16 cellular contexts compared by ENCODE assay signal in genomic region chr16:10980811-10981210, GRCh38. TPM values are rescaled to one million over a fixed set of nuclear protein-coding genes. Genes with fewer than 3 reads are reported as not detected.
DNase-seq lines count a peak whose midpoint lies in the region; FAIRE-seq and TF ChIP-seq lines count a peak whose summit lies in the region.
"Had no signal": no experiment of that assay in that cellular context is flagged by ENCODE, and none has a peak within 500 bp of the region (broad histone marks: within the 10 kb centered on the region; RNA-seq: fewer than 3 reads in every experiment).

No MANE protein-coding gene starts in this region.

- H3K4me1 ChIP-seq in OCI-LY3 (ENCODE audit: low read length), result peaks cover 68% of the 10 kb centered on the region
- H3K4me1 ChIP-seq in H1 (replicated peaks in 1 of 4; ENCODE audit: control insufficient read depth in 3 of 4, insufficient read depth in 4 of 4, low read length in 3 of 4), result 0 out of 7 replicates have a peak, but pooled peaks cover 0 to 2% (median 0%) of the 10 kb centered on the region in 4 experiments
- H3K4me1 ChIP-seq in skeletal muscle tissue (ENCODE audit: control insufficient read depth in 3 of 3, insufficient read depth in 3 of 3, low read length in 3 of 3), result peaks cover 6 to 18% (median 9%) of the 10 kb centered on the region in 3 donors

- POLR2A ChIA-PET in H1 (lab: Charles Lee; ENCODE audit: partially characterized antibody), result interaction anchor here (0.8 to 1.1 kb wide), 2 partner anchors 26 to 275 kb away, joined by 3 read pairs; no protein-coding TSS in a partner anchor

- no peak overlapping the region for H3K23ac ChIP-seq in H1 (ENCODE audit: insufficient read length)

- H2BK12ac ChIP-seq in H1 (ENCODE audit: low read depth, low read length), result no peak overlapping the region

- H3K23me2 ChIP-seq in H1 (ENCODE audit: low read depth, low read length), result no peaks in the 10 kb centered on the region

- H3K36me3 ChIP-seq in OCI-LY3 (replicated peaks; ENCODE audit: low read depth, low read length) (peaks cover 20% of the 10 kb centered on the region), H1 (ENCODE audit: control insufficient read depth in 2 of 4, insufficient read depth in 4 of 4, low read length in 3 of 4) (no peaks in the 10 kb centered on the region; a peak in 1 of 8 replicates), skeletal muscle tissue (ENCODE audit: control insufficient read depth in 3 of 3, insufficient read depth in 3 of 3, low read length in 3 of 3) (peaks cover 7 to 30% (median 16%) of the 10 kb centered on the region in 3 donors)
- H3K36me3 ChIP-seq: neural progenitor cell had no signal

- CTCF ChIA-PET in H1 (lab: Charles Lee; ENCODE audit: partially characterized antibody), result interaction anchor here (0.6 to 2.2 kb wide), 16 partner anchors 9 to 709 kb away, joined by 3 to 14 read pairs (median 4); partner anchors contain the start of gene SOCS1

- no peak overlapping the region for H3K56ac ChIP-seq in H1 (replicated peaks; ENCODE audit: insufficient read length, low read depth, low read length)

- no peaks in the 10 kb centered on the region for H3K79me1 ChIP-seq in H1 (ENCODE audit: low read depth, low read length)

- H4K8ac ChIP-seq in H1 (ENCODE audit: extremely low read depth, insufficient read depth, low read length), result no peak overlapping the region

- H3K14ac ChIP-seq in H1 (ENCODE audit: insufficient read length), result no peak overlapping the region

- no peak overlapping the region for H2BK120ac ChIP-seq in H1 (replicated peaks; ENCODE audit: low read depth, low read length)

- no peak overlapping the region for H4K91ac ChIP-seq in H1 (replicated peaks; ENCODE audit: insufficient read length, low read length)

- TF ChIP-seq CTCF in C4-2B (conservative IDR thresholded peaks at IDR 0.05) (no peak), OCI-LY3 (IDR thresholded peaks at IDR 0.05; ENCODE audit: low read depth, low read length) (no peak), H1 (IDR thresholded peaks at IDR 0.05; ENCODE audit: control extremely low read depth in 1 of 3, insufficient read depth in 1 of 3, low read depth in 1 of 3, low read length in 3 of 3) (no peak)

- H3K27me3 ChIP-seq in OCI-LY3 (ENCODE audit: low read depth, low read length) (no peaks in the 10 kb centered on the region), H1 (replicated peaks in 1 of 4; ENCODE audit: control insufficient read depth in 3 of 4, extremely low read depth in 1 of 4, insufficient read depth in 3 of 4, low read length in 3 of 4) (no peaks in the 10 kb centered on the region), skeletal muscle tissue (ENCODE audit: control insufficient read depth in 3 of 3, insufficient read depth in 3 of 3, low read length in 3 of 3) (no peaks in the 10 kb centered on the region)
- H3K27me3 ChIP-seq: heart right ventricle, neural progenitor cell had no signal

- WGBS in H1 (ENCODE audit: extremely low coverage in 1 of 2, insufficient coverage in 1 of 2, insufficient read length in 1 of 2, insufficient replicate concordance in 2 of 2, low coverage in 1 of 2, low lambda C conversion rate in 2 of 2, missing lambda C conversion rate in 1 of 2), 2 experiments, result 84% methylated on average over 3 of the region's 3 CpGs; no CpG with 5 or more reads in 1 of the 2 experiments

- H2AFZ ChIP-seq in OCI-LY3 (ENCODE audit: low read depth, low read length) (no peak overlapping the region), H1 (ENCODE audit: low read length) (no peak overlapping the region)
- H2AFZ ChIP-seq: neural progenitor cell had no signal

- TF ChIP-seq RAD21 in H1 (IDR thresholded peaks at IDR 0.05 in 1 of 2, conservative IDR thresholded peaks at IDR 0.05 in 1 of 2; ENCODE audit: low read depth in 2 of 2, low read length in 2 of 2), result no peak

- no peak overlapping the region for H3K4ac ChIP-seq in H1 (replicated peaks; ENCODE audit: insufficient read length, low read depth, low read length)

- H2AK5ac ChIP-seq in H1 (ENCODE audit: low read depth, low read length), result no peak overlapping the region

- 0 out of 2 replicates have a peak overlapping the region, but pooled peaks have one; percentile 37 for H2BK5ac ChIP-seq in H1 (ENCODE audit: low read depth, low read length)

- H3K27ac ChIP-seq in C4-2B (peak overlapping the region; percentile 71), OCI-LY3 (ENCODE audit: low read length) (peak overlapping the region; percentile 92), H1 (ENCODE audit: low read depth, low read length) (no peak overlapping the region), skeletal muscle tissue (ENCODE audit: low read depth, low read length) (peak overlapping the region; percentile 64)
- H3K27ac ChIP-seq: neural progenitor cell had no signal

- no peak for DNase-seq in H1 (ENCODE audit: low read depth in 1 of 2, low spot score in 2 of 2)
- no peak for DNase-seq in HCEC 1CT
- DNase-seq in effector CD8-positive, alpha-beta T cell (lab: John Stamatoyannopoulos, UW), result no peak
- DNase-seq in DMS53 treated with DMSO at 0.1 percent for 48 hours (lab: John Stamatoyannopoulos, UW; ENCODE audit: unreplicated experiment), result no peak
- DNase-seq: effector CD4-positive, alpha-beta T cell; mesenchymal stem cell; NCI-H2029; NCI-H510A; SHP77 treated with DMSO at 0.1 percent for 48 hours; stimulated activated CD4-positive, alpha-beta T cell treated with anti-CD3 and anti-CD28 coated beads, Interleukin-15, amount 100 ng/mL, for 24 hours; stimulated activated naive CD8-positive, alpha-beta T cell treated with anti-CD3 and anti-CD28 coated beads, Interleukin-15, Interleukin-2, amounts not matched to agents 100 U/mL and 50 U/mL, for 24 hours had no signal

- no peak overlapping the region for H4K5ac ChIP-seq in H1 (ENCODE audit: insufficient read length, low read depth, low read length)

- H4K20me1 ChIP-seq in OCI-LY3 (ENCODE audit: insufficient read depth, low read length) (no peaks in the 10 kb centered on the region), H1 (replicated peaks in 1 of 2; ENCODE audit: control insufficient read depth in 1 of 2, insufficient read depth in 2 of 2, low read length in 2 of 2) (peaks cover 0 to 3% of the 10 kb centered on the region in 2 experiments)

- H3K18ac ChIP-seq in H1 (ENCODE audit: extremely low read depth, low read length), result no peak overlapping the region

- H2BK20ac ChIP-seq in H1 (ENCODE audit: low read length), result no peak overlapping the region

- peak overlapping the region; percentile 84 for H3K4me2 ChIP-seq in OCI-LY3 (ENCODE audit: low read length)
- H3K4me2 ChIP-seq in H1 (ENCODE audit: insufficient read depth in 1 of 2, low read depth in 2 of 2, low read length in 2 of 2), result no peak overlapping the region
- H3K4me2 ChIP-seq: neural progenitor cell had no signal

- H2BK15ac ChIP-seq in H1 (ENCODE audit: low read length), result no peak overlapping the region

- no peak for TF ChIP-seq POLR2A in H1 (IDR thresholded peaks at IDR 0.05; ENCODE audit: control extremely low read depth in 1 of 2, low read depth in 2 of 2, low read length in 2 of 2)

- H3K79me2 ChIP-seq in OCI-LY3 (ENCODE audit: low read length) (no peaks in the 10 kb centered on the region), H1 (ENCODE audit: control insufficient read depth in 1 of 2, insufficient read depth in 2 of 2, low read length in 2 of 2) (no peaks in the 10 kb centered on the region)

- TF ChIP-seq EP300 in H1 (IDR thresholded peaks at IDR 0.05; ENCODE audit: borderline replicate concordance in 1 of 2, low read depth in 2 of 2, low read length in 2 of 2), result no peak

- H3K9me3 ChIP-seq in OCI-LY3 (ENCODE audit: insufficient read depth, low read length), result no peaks in the 10 kb centered on the region
- H3K9me3 ChIP-seq in H1 (ENCODE audit: insufficient read depth in 2 of 2, low read depth in 1 of 2, low read length in 1 of 2), result no peaks in the 10 kb centered on the region
- no peaks in the 10 kb centered on the region for H3K9me3 ChIP-seq in skeletal muscle tissue (ENCODE audit: control insufficient read depth in 3 of 3, low read length in 3 of 3)
- H3K9me3 ChIP-seq: heart right ventricle had no signal

- FAIRE-seq in H1 (lab: Jason Lieb, UNC), result no peak

- H3K4me3 ChIP-seq in OCI-LY3 (ENCODE audit: low read length) (peak overlapping the region; percentile 33), H1 (ENCODE audit: extremely low read depth in 1 of 4, insufficient read depth in 2 of 4, low read depth in 3 of 4, low read length in 4 of 4) (no peak overlapping the region), skeletal muscle tissue (ENCODE audit: low read length in 3 of 3) (no peak overlapping the region)
- H3K4me3 ChIP-seq: heart right ventricle, neural progenitor cell had no signal

- H3K9ac ChIP-seq in OCI-LY3 (ENCODE audit: low read length) (peak overlapping the region; percentile 70), H1 (replicated peaks in 1 of 4; ENCODE audit: extremely low read depth in 1 of 4, low read depth in 3 of 4, low read length in 3 of 4) (no peak overlapping the region), skeletal muscle tissue (ENCODE audit: low read depth in 1 of 3, low read length in 3 of 3) (no peak overlapping the region)
- H3K9ac ChIP-seq: neural progenitor cell had no signal

TF ChIP-seq in H1, 55 proteins besides CTCF, POLR2A, EP300 and RAD21 (continues in another document):
- TF ChIP-seq ZNF274 (IDR thresholded peaks at IDR 0.05; ENCODE audit: borderline replicate concordance, extremely low read depth, low read length) (no peak), RFX5 (IDR thresholded peaks at IDR 0.05; ENCODE audit: borderline replicate concordance, low read depth, low read length) (no peak), SRF (IDR thresholded peaks at IDR 0.05; ENCODE audit: low read depth, low read length) (no peak), CREB1 (IDR thresholded peaks at IDR 0.05) (no peak)

RNA-seq across cellular contexts. Expression of gene CLEC16A, which starts 36.4 kb away (rescaled TPM):
- total RNA-seq in H1 (2021; fragmentation: NEBNext Ultra II Directional; extraction: Animal tissue kit (Norgen Biotek cat#: 25700)), result 18.5 and 19.3 TPM in 2 replicates
- 7.6 and 10.4 TPM in 2 replicates for polyA plus RNA-seq in H1 (2011; rRNA removed)
- polyA plus RNA-seq in H1 (2011; cell fraction: cytosol; rRNA removed), result 8.3 TPM
- 15.4 TPM for polyA plus RNA-seq in H1 (2011; cell fraction: nucleus; rRNA removed)
- polyA plus RNA-seq in H1 (2012, experiment 1 of 2), result 11.0 to 13.8 TPM (median 12.7 TPM) in 4 replicates
- polyA plus RNA-seq in H1 (2012, experiment 2 of 2), result 5.8 TPM
- 6.8 TPM for polyA plus RNA-seq in H1 (2013, experiment 1 of 2)
- 7.1 TPM for polyA plus RNA-seq in H1 (2013, experiment 2 of 2)
- polyA minus RNA-seq in H1 (2011; rRNA and poly(A)+ RNA removed), result 31.9 and 32.4 TPM in 2 replicates
- polyA minus RNA-seq in H1 (2011; cell fraction: cytosol; rRNA and poly(A)+ RNA removed), result 16.2 TPM
- polyA minus RNA-seq in H1 (2011; cell fraction: nucleus; rRNA and poly(A)+ RNA removed), result 20.1 TPM
- total RNA-seq in skeletal muscle tissue, result 14.6 TPM

RNA-seq across cellular contexts. Expression of gene DEXI, which starts 38.5 kb away (rescaled TPM):
- total RNA-seq in H1 (2021; fragmentation: NEBNext Ultra II Directional; extraction: Animal tissue kit (Norgen Biotek cat#: 25700)), result 33.3 and 39.5 TPM in 2 replicates
- 47.3 and 84.0 TPM in 2 replicates for polyA plus RNA-seq in H1 (2011; rRNA removed)
- 53.5 TPM for polyA plus RNA-seq in H1 (2011; cell fraction: cytosol; rRNA removed)
- 53.7 TPM for polyA plus RNA-seq in H1 (2011; cell fraction: nucleus; rRNA removed)
- 36.9 to 41.1 TPM (median 38.1 TPM) in 4 replicates for polyA plus RNA-seq in H1 (2012, experiment 1 of 2)
- polyA plus RNA-seq in H1 (2012, experiment 2 of 2), result 46.0 TPM
- polyA plus RNA-seq in H1 (2013, experiment 1 of 2), result 23.3 TPM
- 22.4 TPM for polyA plus RNA-seq in H1 (2013, experiment 2 of 2)
- polyA minus RNA-seq in H1 (2011; rRNA and poly(A)+ RNA removed), result 28.3 and 41.4 TPM in 2 replicates
- 28.3 TPM for polyA minus RNA-seq in H1 (2011; cell fraction: cytosol; rRNA and poly(A)+ RNA removed)
- 18.6 TPM for polyA minus RNA-seq in H1 (2011; cell fraction: nucleus; rRNA and poly(A)+ RNA removed)
- total RNA-seq in skeletal muscle tissue, result 42.8 TPM
